19 cellular contexts compared by ENCODE assay signal in genomic region chr4:118730683-118731082, GRCh38. TPM values are rescaled to one million over a fixed set of nuclear protein-coding genes. Genes with fewer than 3 reads are reported as not detected.
DNase-seq lines count a peak whose midpoint lies in the region; ATAC-seq and TF ChIP-seq lines count a peak whose summit lies in the region.
"Had no signal": no experiment of that assay in that cellular context is flagged by ENCODE, and none has a peak within 500 bp of the region (broad histone marks: within the 10 kb centered on the region; RNA-seq: fewer than 3 reads in every experiment).

No MANE protein-coding gene starts in this region.

- H3K27me3 ChIP-seq in SJSA1 (replicated peaks) = no peaks in the 10 kb centered on the region
- H3K27me3 ChIP-seq: BE2C had no signal

- H3K9me3 ChIP-seq in SJSA1 (replicated peaks) = no peaks in the 10 kb centered on the region
- H3K9me3 ChIP-seq: BE2C had no signal

- no peaks in the 10 kb centered on the region for H3K9me3 Mint-ChIP-seq in activated CD4-positive, alpha-beta memory T cell treated with anti-CD3 and anti-CD28 coated beads, Interleukin-2, amount 10 ng/mL, durations not matched to agents 7 days and 5 days
- H3K9me3 Mint-ChIP-seq in activated CD4-positive, alpha-beta memory T cell treated with anti-CD3 and anti-CD28 coated beads for 36 hours = no peaks in the 10 kb centered on the region
- H3K9me3 Mint-ChIP-seq: CD8-positive, alpha-beta memory T cell had no signal

- intact Hi-C loops in activated CD4-positive, alpha-beta memory T cell treated with anti-CD3 and anti-CD28 coated beads for 36 hours (cut with micrococcal nuclease) = no loop called here

- H3K4me3 ChIP-seq in SJSA1 (no peak overlapping the region), choroid plexus epithelial cell (ENCODE audit: low read depth, low read length) (no peak overlapping the region)

- no peak overlapping the region for H3K4me3 Mint-ChIP-seq in activated CD4-positive, alpha-beta memory T cell treated with anti-CD3 and anti-CD28 coated beads, Interleukin-2, amount 10 ng/mL, durations not matched to agents 7 days and 5 days
- no peak overlapping the region for H3K4me3 Mint-ChIP-seq in activated CD4-positive, alpha-beta memory T cell treated with anti-CD3 and anti-CD28 coated beads for 36 hours
- H3K4me3 Mint-ChIP-seq: CD8-positive, alpha-beta memory T cell had no signal

- no peak for TF ChIP-seq CTCF in choroid plexus epithelial cell (conservative IDR thresholded peaks at IDR 0.05; ENCODE audit: low read depth, low read length)

- CTCF ChIA-PET in activated CD4-positive, alpha-beta memory T cell treated with anti-CD3 and anti-CD28 coated beads, Interleukin-2, amount 10 ng/mL, durations not matched to agents 7 days and 5 days (lab: Charles Lee) = interaction anchor here (1.0 to 1.6 kb wide), 2 partner anchors 11 to 29 kb away, joined by 3 to 5 read pairs; no protein-coding TSS in a partner anchor
- CTCF ChIA-PET in activated CD4-positive, alpha-beta memory T cell treated with anti-CD3 and anti-CD28 coated beads for 36 hours (lab: Charles Lee) = interaction anchor here (0.7 kb wide), 1 partner anchor 8 kb away, joined by 4 read pairs; no protein-coding TSS in a partner anchor

- peaks cover 18% of the 10 kb centered on the region for H3K4me1 ChIP-seq in SJSA1 (replicated peaks)
- H3K4me1 ChIP-seq: BE2C had no signal

- POLR2A ChIA-PET in activated CD4-positive, alpha-beta memory T cell treated with anti-CD3 and anti-CD28 coated beads, Interleukin-2, amount 10 ng/mL, durations not matched to agents 7 days and 5 days (lab: Charles Lee) = interaction anchor here (1.3 to 1.7 kb wide), 3 partner anchors 15 to 104 kb away, joined by 3 to 6 read pairs (median 6); partner anchors contain the start of gene METTL14
- POLR2A ChIA-PET in activated CD4-positive, alpha-beta memory T cell treated with anti-CD3 and anti-CD28 coated beads for 36 hours (lab: Charles Lee) = no interaction called here

- peak overlapping the region; percentile 3; the same call in 1 of the 2 replicates for H3K27ac ChIP-seq in SJSA1
- H3K27ac ChIP-seq: KMS-11 had no signal

- ATAC-seq in HG02588 (IDR thresholded peaks at IDR 0.05; ENCODE audit: unreplicated experiment) = no peak
- ATAC-seq: PC-3 had no signal

- DNase-seq in activated CD4-positive, alpha-beta memory T cell treated with anti-CD3 and anti-CD28 coated beads, Interleukin-2, amount 10 ng/mL, durations not matched to agents 7 days and 5 days = no peak
- DNase-seq in activated CD4-positive, alpha-beta memory T cell treated with anti-CD3 and anti-CD28 coated beads for 36 hours = no peak
- DNase-seq in SJSA1 (ENCODE audit: low read depth in 1 of 2, low spot score in 2 of 2) = no peak
- DNase-seq in choroid plexus epithelial cell (ENCODE audit: low read depth) = peak; percentile 48
- no peak for DNase-seq in foreskin melanocyte
- DNase-seq in NCI-H2107 treated with DMSO at 0.1 percent for 48 hours (lab: John Stamatoyannopoulos, UW; ENCODE audit: unreplicated experiment) = no peak
- DNase-seq: BE2C; CD8-positive, alpha-beta memory T cell; MV-4-11; NCI-H1417; NCI-H187; NCI-H2107; NCI-H226; NCI-H524; PC-3; RPMI8226; SHP77 treated with DMSO at 0.1 percent for 48 hours had no signal

- peaks cover 56% of the 10 kb centered on the region for H3K36me3 Mint-ChIP-seq in activated CD4-positive, alpha-beta memory T cell treated with anti-CD3 and anti-CD28 coated beads, Interleukin-2, amount 10 ng/mL, durations not matched to agents 7 days and 5 days (ENCODE audit: low read depth)
- peaks cover 27% of the 10 kb centered on the region for H3K36me3 Mint-ChIP-seq in activated CD4-positive, alpha-beta memory T cell treated with anti-CD3 and anti-CD28 coated beads for 36 hours

- peak overlapping the region; percentile 75 for H3K27ac Mint-ChIP-seq in activated CD4-positive, alpha-beta memory T cell treated with anti-CD3 and anti-CD28 coated beads, Interleukin-2, amount 10 ng/mL, durations not matched to agents 7 days and 5 days
- no peak overlapping the region for H3K27ac Mint-ChIP-seq in activated CD4-positive, alpha-beta memory T cell treated with anti-CD3 and anti-CD28 coated beads for 36 hours

- no peaks in the 10 kb centered on the region for H3K27me3 Mint-ChIP-seq in activated CD4-positive, alpha-beta memory T cell treated with anti-CD3 and anti-CD28 coated beads, Interleukin-2, amount 10 ng/mL, durations not matched to agents 7 days and 5 days
- no peaks in the 10 kb centered on the region for H3K27me3 Mint-ChIP-seq in activated CD4-positive, alpha-beta memory T cell treated with anti-CD3 and anti-CD28 coated beads for 36 hours
- H3K27me3 Mint-ChIP-seq: CD8-positive, alpha-beta memory T cell had no signal

- H3K36me3 ChIP-seq in SJSA1 = peaks cover 83% of the 10 kb centered on the region

- peaks cover 21% of the 10 kb centered on the region for H3K4me1 Mint-ChIP-seq in activated CD4-positive, alpha-beta memory T cell treated with anti-CD3 and anti-CD28 coated beads, Interleukin-2, amount 10 ng/mL, durations not matched to agents 7 days and 5 days
- H3K4me1 Mint-ChIP-seq in activated CD4-positive, alpha-beta memory T cell treated with anti-CD3 and anti-CD28 coated beads for 36 hours (ENCODE audit: low read depth) = peaks cover 8% of the 10 kb centered on the region

RNA-seq across cellular contexts. Expression of gene METTL14, which starts 45.5 kb away (rescaled TPM):
- 10 to 100 TPM; 44.3 to 46.2 TPM for total RNA-seq in activated CD4-positive, alpha-beta memory T cell treated with anti-CD3 and anti-CD28 coated beads, Interleukin-2, amount 10 ng/mL, durations not matched to agents 7 days and 5 days
- 10 to 100 TPM; 39.8 to 48.3 TPM for total RNA-seq in activated CD4-positive, alpha-beta memory T cell treated with anti-CD3 and anti-CD28 coated beads for 36 hours
- 27.0 and 37.0 TPM in 2 replicates for total RNA-seq in SJSA1 (2014; rRNA removed; shearing (Covaris generic))
